ENCODE assay signal across 25 cellular contexts in the genomic region with DNA sequence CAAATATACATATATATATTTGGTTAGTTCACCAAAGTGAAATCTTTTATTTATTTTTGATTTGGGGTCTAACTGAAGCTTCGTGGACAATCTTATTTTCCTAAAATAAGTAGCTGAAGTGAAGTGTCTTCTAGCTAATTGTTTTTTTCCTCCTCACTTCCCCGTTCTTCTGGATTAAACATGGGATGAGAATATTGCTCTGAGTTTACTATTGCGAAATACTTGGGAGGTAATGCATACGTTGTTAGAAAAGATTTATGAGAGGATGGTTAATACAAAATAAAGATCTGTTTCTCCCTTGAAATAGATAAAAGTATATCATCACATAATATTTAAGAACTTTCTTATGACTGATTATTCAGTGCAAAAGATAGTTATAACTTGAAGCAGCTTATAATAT.
DNase-seq lines count a peak whose midpoint lies in the region; ATAC-seq, FAIRE-seq and TF ChIP-seq lines count a peak whose summit lies in the region.
"Had no signal": no experiment of that assay in that cellular context is flagged by ENCODE, and none has a peak within 500 bp of the region (broad histone marks: within the 10 kb centered on the region; RNA-seq: fewer than 3 reads in every experiment).

No MANE protein-coding gene starts in this region.

- H3K27me3 Mint-ChIP-seq in CD4-positive, alpha-beta T cell: peaks cover 6% of the 10 kb centered on the region
- H3K27me3 Mint-ChIP-seq: B cell; CD4-positive, alpha-beta memory T cell; CD8-positive, alpha-beta memory T cell had no signal

- H3K27ac ChIP-seq in HepG2 (ENCODE audit: extremely low read length, insufficient read depth, low read length) (no peak overlapping the region), right lobe of liver (no peak overlapping the region), K562 (ENCODE audit: extremely low read depth, low read depth, low read length) (no peak overlapping the region)
- H3K27ac ChIP-seq in CD4-positive, alpha-beta T cell (ENCODE audit: low read depth, low read length): no peak overlapping the region
- H3K27ac ChIP-seq: 22Rv1; A549; BLaER1 treated with 17β-estradiol and CSF1 and Interleukin-3, amounts not matched to agents 10 nM and 100 nM; C4-2B had no signal

- TF ChIP-seq EP300 in HepG2 (IDR thresholded peaks at IDR 0.05; ENCODE audit: low read depth in 2 of 2, low read length in 2 of 2) (no peak), HepG2 (CRISPR knock-in tag; IDR thresholded peaks at IDR 0.05; ENCODE audit: borderline replicate concordance) (no peak), Ishikawa (IDR thresholded peaks at IDR 0.05; ENCODE audit: borderline replicate concordance) (no peak), K562 (IDR thresholded peaks at IDR 0.05; ENCODE audit: low read length) (no peak)

- H3K4me3 ChIP-seq in HepG2 (replicated peaks in 1 of 3; ENCODE audit: insufficient read depth in 1 of 3, low read depth in 2 of 3, low read length in 3 of 3) (no peak overlapping the region), right lobe of liver (no peak overlapping the region), K562 (no peak overlapping the region)
- H3K4me3 ChIP-seq: A549; BLaER1 treated with 17β-estradiol and CSF1 and Interleukin-3, amounts not matched to agents 10 nM and 100 nM had no signal

- WGBS in HepG2 (ENCODE audit: low lambda C conversion rate): 3% methylated on average over 4 of the region's 4 CpGs
- WGBS in right lobe of liver (ENCODE audit: insufficient coverage, low coverage, low lambda C conversion rate, missing lambda C conversion rate): 38% methylated on average over 4 of the region's 4 CpGs
- 0% methylated on average over 4 of the region's 4 CpGs for WGBS in K562 (ENCODE audit: insufficient coverage, low coverage, missing lambda C conversion rate)

- no peak overlapping the region for H2AFZ ChIP-seq in HepG2 (ENCODE audit: low read length)
- no peak overlapping the region for H2AFZ ChIP-seq in K562 (ENCODE audit: low read depth, low read length)

- H3K4me1 ChIP-seq in HepG2 (ENCODE audit: insufficient read depth, low read length) (no peaks in the 10 kb centered on the region), right lobe of liver (no peaks in the 10 kb centered on the region), K562 (replicated peaks in 1 of 2; ENCODE audit: control insufficient read depth in 2 of 2, insufficient read depth in 2 of 2, low read length in 2 of 2) (no peaks in the 10 kb centered on the region)
- H3K4me1 ChIP-seq: A549; BLaER1 treated with 17β-estradiol and CSF1 and Interleukin-3, amounts not matched to agents 10 nM and 100 nM had no signal

- POLR2A ChIA-PET in HepG2 (lab: Yijun Ruan, JAX): no interaction called here
- POLR2A ChIA-PET in K562 (lab: Yijun Ruan, JAX): no interaction called here
- POLR2A ChIA-PET in CD4-positive, alpha-beta T cell (lab: Charles Lee): no interaction called here

- H3K79me2 ChIP-seq in HepG2 (ENCODE audit: insufficient read depth, low read length) (no peaks in the 10 kb centered on the region), K562 (ENCODE audit: control insufficient read depth, insufficient read depth, low read length) (no peaks in the 10 kb centered on the region)

- BruUV-seq in HepG2 (replicated peaks; lab: Mats Ljungman, UMichigan): no TSS peak
- BruUV-seq in K562 (replicated peaks; lab: Mats Ljungman, UMichigan): no TSS peak

- H3K9me1 ChIP-seq in K562 (ENCODE audit: control insufficient read depth, insufficient read depth, low read length): no peaks in the 10 kb centered on the region

- H3K9ac ChIP-seq in HepG2 (ENCODE audit: insufficient read depth, low read depth, low read length) (no peak overlapping the region), K562 (ENCODE audit: insufficient read depth in 1 of 2, low read depth in 2 of 2, low read length in 2 of 2) (no peak overlapping the region)
- H3K9ac ChIP-seq: BLaER1 treated with 17β-estradiol and CSF1 and Interleukin-3, amounts not matched to agents 10 nM and 100 nM had no signal

- H4K20me1 ChIP-seq in HepG2 (ENCODE audit: insufficient read depth, low read length): no peaks in the 10 kb centered on the region
- no peaks in the 10 kb centered on the region for H4K20me1 ChIP-seq in K562 (replicated peaks; ENCODE audit: control insufficient read depth, insufficient read depth, low read length)
- H4K20me1 ChIP-seq: BLaER1 treated with 17β-estradiol and CSF1 and Interleukin-3, amounts not matched to agents 10 nM and 100 nM had no signal

- TF ChIP-seq RAD21 in HepG2 (CRISPR knock-in tag; IDR thresholded peaks at IDR 0.05): no peak
- TF ChIP-seq RAD21 in Ishikawa (IDR thresholded peaks at IDR 0.05; ENCODE audit: low read depth): no peak
- TF ChIP-seq RAD21 in K562 (CRISPR knock-in tag; conservative IDR thresholded peaks at IDR 0.05 in 1 of 2, IDR thresholded peaks at IDR 0.05 in 1 of 2): no peak

- H3K27ac Mint-ChIP-seq in CD4-positive, alpha-beta T cell: no peak overlapping the region
- H3K27ac Mint-ChIP-seq: B cell; CD4-positive, alpha-beta memory T cell; CD8-positive, alpha-beta memory T cell had no signal

- in situ Hi-C loops in HepG2 (cut with HindIII; ENCODE audit: extremely low pct_ligation_motif_present, low pct_unique_long_range_greater_than_20kb) (no loop called here), K562 (cut with MboI) (no loop called here)

- H3K4me2 ChIP-seq in HepG2 (ENCODE audit: low read depth, low read length): no peak overlapping the region
- no peak overlapping the region for H3K4me2 ChIP-seq in K562 (ENCODE audit: insufficient read depth, low read length)
- H3K4me2 ChIP-seq: A549; BLaER1 treated with 17β-estradiol and CSF1 and Interleukin-3, amounts not matched to agents 10 nM and 100 nM had no signal

- H3K4me1 Mint-ChIP-seq in CD4-positive, alpha-beta T cell (ENCODE audit: low read depth): no peaks in the 10 kb centered on the region
- H3K4me1 Mint-ChIP-seq: B cell; CD4-positive, alpha-beta memory T cell; CD8-positive, alpha-beta memory T cell had no signal

- TF ChIP-seq POLR2A in HepG2 (IDR thresholded peaks at IDR 0.05; ENCODE audit: insufficient read depth in 1 of 2, low read depth in 2 of 2, low read length in 2 of 2) (no peak), right lobe of liver (IDR thresholded peaks at IDR 0.05) (no peak), K562 (conservative IDR thresholded peaks at IDR 0.05) (no peak)

- H3K9me3 ChIP-seq in HepG2 (ENCODE audit: low read length) (peaks cover 59% of the 10 kb centered on the region), right lobe of liver (no peaks in the 10 kb centered on the region), K562 (replicated peaks; ENCODE audit: control insufficient read depth, insufficient read depth, low read depth, low read length) (no peaks in the 10 kb centered on the region)
- H3K9me3 ChIP-seq in CD4-positive, alpha-beta T cell (ENCODE audit: control insufficient read depth, low read length): no peaks in the 10 kb centered on the region
- H3K9me3 ChIP-seq: A549; BLaER1 treated with 17β-estradiol and CSF1 and Interleukin-3, amounts not matched to agents 10 nM and 100 nM had no signal

- FAIRE-seq in HepG2 (lab: Jason Lieb, UNC) (no peak), K562 (lab: Jason Lieb, UNC) (no peak)
- FAIRE-seq: A549, GM12891, GM19239 had no signal

- DNase-seq in HepG2 (ENCODE audit: low spot score) (no peak), right lobe of liver (no peak), K562 (ENCODE audit: extremely low read depth in 1 of 4, low spot score in 3 of 4) (no peak), SW480 (ENCODE audit: low spot score) (no peak)
- DNase-seq in CD4-positive, alpha-beta T cell: no peak
- DNase-seq: AML-193; CD4-positive, alpha-beta memory T cell; CD8-positive, alpha-beta memory T cell; COR-L47; DMS 273 treated with DMSO at 0.1 percent for 48 hours; DMS153; DMS53; DMS79; DND-41; EL; GF-D8 had no signal

- H3K36me3 Mint-ChIP-seq in CD4-positive, alpha-beta T cell (ENCODE audit: low read depth): no peaks in the 10 kb centered on the region
- H3K36me3 Mint-ChIP-seq: CD4-positive, alpha-beta memory T cell; CD8-positive, alpha-beta memory T cell had no signal

- H3K27me3 ChIP-seq in HepG2 (ENCODE audit: control insufficient read depth in 1 of 2, insufficient read depth in 2 of 2, low read length in 2 of 2) (no peaks in the 10 kb centered on the region), right lobe of liver (no peaks in the 10 kb centered on the region), K562 (ENCODE audit: control insufficient read depth in 2 of 2, insufficient read depth in 2 of 2, low read length in 2 of 2) (no peaks in the 10 kb centered on the region)
- H3K27me3 ChIP-seq in CD4-positive, alpha-beta T cell (ENCODE audit: control insufficient read depth, insufficient read depth, low read length): no peaks in the 10 kb centered on the region
- H3K27me3 ChIP-seq: BLaER1 treated with 17β-estradiol and CSF1 and Interleukin-3, amounts not matched to agents 10 nM and 100 nM had no signal

- H3K36me3 ChIP-seq in HepG2 (replicated peaks in 1 of 2; ENCODE audit: control insufficient read depth in 1 of 2, insufficient read depth in 2 of 2, low read length in 2 of 2): no peaks in the 10 kb centered on the region
- H3K36me3 ChIP-seq in right lobe of liver: no peaks in the 10 kb centered on the region
- no peaks in the 10 kb centered on the region for H3K36me3 ChIP-seq in K562 (ENCODE audit: control insufficient read depth, insufficient read depth, low read length)
- H3K36me3 ChIP-seq: BLaER1 treated with 17β-estradiol and CSF1 and Interleukin-3, amounts not matched to agents 10 nM and 100 nM had no signal

- intact Hi-C loops in HepG2 (cut with micrococcal nuclease; ENCODE audit: unreplicated experiment): no loop called here
- intact Hi-C loops in right lobe of liver (cut with DNase I): no loop called here
- intact Hi-C loops in K562 (cut with micrococcal nuclease): no loop called here
- intact Hi-C loops in CD4-positive, alpha-beta T cell (cut with DNase I, micrococcal nuclease): no loop called here

- no peaks in the 10 kb centered on the region for H3K9me3 Mint-ChIP-seq in CD4-positive, alpha-beta T cell
- H3K9me3 Mint-ChIP-seq: CD8-positive, alpha-beta memory T cell had no signal

- ATAC-seq in HepG2 (no peak), right lobe of liver (no peak), K562 (no peak), HG03196 (IDR thresholded peaks at IDR 0.05; ENCODE audit: unreplicated experiment) (no peak)
- ATAC-seq in CD4-positive, alpha-beta T cell (ENCODE audit: poor library complexity): no peak
- ATAC-seq: A549 had no signal

- TF ChIP-seq CTCF in HepG2 (CRISPR knock-in tag; IDR thresholded peaks at IDR 0.05): no peak
- no peak for TF ChIP-seq CTCF in right lobe of liver (IDR thresholded peaks at IDR 0.05)
- TF ChIP-seq CTCF in K562 (IDR thresholded peaks at IDR 0.05 in 2 of 3, conservative IDR thresholded peaks at IDR 0.05 in 1 of 3; ENCODE audit: insufficient read depth in 2 of 3, low read depth in 1 of 3, low read length in 3 of 3): no peak
- TF ChIP-seq CTCF in CD4-positive, alpha-beta T cell (IDR thresholded peaks at IDR 0.05): no peak

- H3K4me3 Mint-ChIP-seq in CD4-positive, alpha-beta T cell: no peak overlapping the region
- H3K4me3 Mint-ChIP-seq: B cell; CD4-positive, alpha-beta memory T cell; CD8-positive, alpha-beta memory T cell had no signal

- CTCF ChIA-PET in HepG2 (lab: Yijun Ruan, JAX; ENCODE audit: low intra/inter-chr PET ratio, low total read pairs) (no interaction called here), K562 (lab: Yijun Ruan, JAX; ENCODE audit: low intra/inter-chr PET ratio) (no interaction called here)
- CTCF ChIA-PET in CD4-positive, alpha-beta T cell (lab: Charles Lee): no interaction called here

TF ChIP-seq in K562, 482 proteins besides CTCF, POLR2A, EP300 and RAD21 (continues in another document):
- no peak for TF ChIP-seq EHMT2 (IDR thresholded peaks at IDR 0.05)
- TF ChIP-seq ZNF174 (CRISPR knock-in tag; IDR thresholded peaks at IDR 0.05): no peak
